ENCODE assay signal across 8 cellular contexts in genomic region chr19:5292453-5292842, GRCh38. TPM values are rescaled to one million over a fixed set of nuclear protein-coding genes. Genes with fewer than 3 reads are reported as not detected.
DNase-seq lines count a peak whose midpoint lies in the region; ATAC-seq lines count a peak whose summit lies in the region.

No MANE protein-coding gene starts in this region.

- peaks cover 0 to 13% (median 2%) of the 10 kb centered on the region in 5 donors for H3K27me3 Mint-ChIP-seq in naive thymus-derived CD8-positive, alpha-beta T cell

- 0 out of 2 replicates have a peak, but pooled peaks cover 2% of the 10 kb centered on the region for H3K36me3 ChIP-seq in SJSA1

- peak overlapping the region; percentile 67 to 91 (median 78) for H3K4me3 Mint-ChIP-seq in naive thymus-derived CD8-positive, alpha-beta T cell

- no peaks in the 10 kb centered on the region for H3K27me3 ChIP-seq in SJSA1 (replicated peaks)

- H3K27ac Mint-ChIP-seq in naive thymus-derived CD8-positive, alpha-beta T cell = peak overlapping the region in 5 of 10 donors; percentile 9 to 79 (median 17)

- H3K4me3 ChIP-seq in SJSA1 = peak overlapping the region; percentile 94

- peak; percentile 15 for ATAC-seq in GM18868 (IDR thresholded peaks at IDR 0.05; ENCODE audit: unreplicated experiment)
- peak; percentile 33 to 44 for ATAC-seq in naive thymus-derived CD8-positive, alpha-beta T cell

- H3K27ac ChIP-seq in SJSA1 = no peak overlapping the region

- no peaks in the 10 kb centered on the region for H3K9me3 ChIP-seq in SJSA1 (replicated peaks)

- H3K4me1 ChIP-seq in SJSA1 (replicated peaks) = peaks cover 23% of the 10 kb centered on the region

- peaks cover 0 to 2% (median 0%) of the 10 kb centered on the region in 9 donors for H3K9me3 Mint-ChIP-seq in naive thymus-derived CD8-positive, alpha-beta T cell

- POLR2A ChIA-PET in naive thymus-derived CD8-positive, alpha-beta T cell (lab: Charles Lee) = no interaction called here

- H3K36me3 Mint-ChIP-seq in naive thymus-derived CD8-positive, alpha-beta T cell = no peaks in the 10 kb centered on the region

- no peak for DNase-seq in SJSA1 (ENCODE audit: low read depth in 1 of 2, low spot score in 2 of 2)
- DNase-seq in epidermal melanocyte (ENCODE audit: insufficient read length, low spot score) = peak; percentile 72
- peak in 7 of 10 donors; percentile 19 to 43 (median 36) for DNase-seq in naive thymus-derived CD8-positive, alpha-beta T cell
- no peak for DNase-seq in EL
- DNase-seq in glomerular visceral epithelial cell (ENCODE audit: extremely low spot score) = no peak
- no peak for DNase-seq in NCI-H82 treated with DMSO at 0.1 percent for 48 hours (lab: John Stamatoyannopoulos, UW; ENCODE audit: unreplicated experiment)
- DNase-seq in occipital lobe (lab: John Stamatoyannopoulos, UW) = no peak

- peaks cover 12 to 34% (median 17%) of the 10 kb centered on the region in 4 donors for H3K4me1 Mint-ChIP-seq in naive thymus-derived CD8-positive, alpha-beta T cell

RNA-seq across cellular contexts. Expression of gene PTPRS, which starts 48.2 kb away (rescaled TPM):
- 52.5 and 66.6 TPM in 2 replicates for total RNA-seq in SJSA1 (2014; rRNA removed; shearing (Covaris generic))
- total RNA-seq in naive thymus-derived CD8-positive, alpha-beta T cell = 10 to 100 TPM in 1 of 2 experiments, 1 to 10 TPM in 1; 8.9 to 11.6 TPM
- polyA plus RNA-seq in naive thymus-derived CD8-positive, alpha-beta T cell = 1 to 10 TPM in 1 of 3 donors, under 1 TPM in 2; 0.10 to 1.5 (median 0.88) TPM
- 188 TPM for total RNA-seq in occipital lobe

Comparison
In these comparisons a context has a peak if more than half of its experiments do, and no peak if none do; other contexts are left out.
1. DNase-seq: peak in epidermal melanocyte (single experiment) and naive thymus-derived CD8-positive, alpha-beta T cell (7 of 10); none in SJSA1 (0 of 2), EL (single experiment), glomerular visceral epithelial cell (single experiment), NCI-H82 treated with DMSO at 0.1 percent for 48 hours (single experiment) and occipital lobe (single experiment).